In genomic region chrX:57930051-57930450, GRCh38 we compare ENCODE assay signal across 15 cellular contexts. TPM values are rescaled to one million over a fixed set of nuclear protein-coding genes. Genes with fewer than 3 reads are reported as not detected.
DNase-seq lines count a peak whose midpoint lies in the region; ATAC-seq, FAIRE-seq and TF ChIP-seq lines count a peak whose summit lies in the region.
"Had no signal": no experiment of that assay in that cellular context is flagged by ENCODE, and none has a peak within 500 bp of the region (broad histone marks: within the 10 kb centered on the region; RNA-seq: fewer than 3 reads in every experiment).

No MANE protein-coding gene starts in this region.

- no peak overlapping the region for H3K9ac ChIP-seq in endothelial cell of umbilical vein (replicated peaks; ENCODE audit: extremely low read depth, insufficient read depth, low read length)

- no peak for DNase-seq in activated T-cell treated with anti-CD3 and anti-CD28 coated beads, Interleukin-2, amount 50 U/mL, for 72 hours
- DNase-seq in activated T-cell treated with anti-CD3 and anti-CD28 coated beads, Interleukin-2, amount 50 U/mL, for 1 hour: no peak
- DNase-seq in RKO (ENCODE audit: low spot score) (peak; percentile 8), endothelial cell of umbilical vein (ENCODE audit: low read depth, low spot score) (no peak), kidney tubule cell (ENCODE audit: low spot score) (peak; percentile 13), SJCRH30 (no peak), endothelial cell (ENCODE audit: low spot score) (no peak), adrenal gland (no peak)
- DNase-seq: NCI-H2081, NCI-H2171, NCI-H774 had no signal

- peak; percentile 58 for FAIRE-seq in endothelial cell of umbilical vein (lab: Jason Lieb, UNC)
- FAIRE-seq: GM12891 had no signal

- WGBS in adrenal gland, 4 donors: 28 to 41% (median 34%) methylated on average over 3 of the region's 3 CpGs

- no peaks in the 10 kb centered on the region for H3K79me2 ChIP-seq in endothelial cell of umbilical vein (ENCODE audit: control insufficient read depth, insufficient read depth, low read length)

- no peaks in the 10 kb centered on the region for H3K36me3 Mint-ChIP-seq in activated T-cell treated with anti-CD3 and anti-CD28 coated beads, Interleukin-2, amount 50 U/mL, for 72 hours (ENCODE audit: insufficient read depth in 2 of 2)
- no peaks in the 10 kb centered on the region for H3K36me3 Mint-ChIP-seq in endothelial cell (ENCODE audit: low read depth, unreplicated experiment)
- H3K36me3 Mint-ChIP-seq: CD14-positive monocyte had no signal

- ATAC-seq in activated T-cell treated with anti-CD3 and anti-CD28 coated beads, Interleukin-2, amount 50 U/mL, for 72 hours (replicated peaks in 1 of 2): peak; percentile 63 to 81

- no peak overlapping the region for H3K27ac Mint-ChIP-seq in activated T-cell treated with anti-CD3 and anti-CD28 coated beads, Interleukin-2, amount 50 U/mL, for 72 hours
- no peak overlapping the region for H3K27ac Mint-ChIP-seq in endothelial cell (ENCODE audit: unreplicated experiment)
- H3K27ac Mint-ChIP-seq: CD14-positive monocyte, HFFc6 had no signal

- H3K27ac ChIP-seq in endothelial cell of umbilical vein (ENCODE audit: insufficient read depth, low read depth, low read length): no peak overlapping the region
- H3K27ac ChIP-seq in SJCRH30: no peak overlapping the region
- no peak overlapping the region for H3K27ac ChIP-seq in adrenal gland
- H3K27ac ChIP-seq: SK-N-MC had no signal

- H2AFZ ChIP-seq in endothelial cell of umbilical vein (ENCODE audit: low read depth, low read length): no peak overlapping the region

- no peak overlapping the region for H3K4me2 ChIP-seq in endothelial cell of umbilical vein (ENCODE audit: insufficient read depth, low read length)

- no TSS peak for BruUV-seq in endothelial cell of umbilical vein (replicated peaks; lab: Mats Ljungman, UMichigan)

- H4K20me1 ChIP-seq in endothelial cell of umbilical vein (replicated peaks; ENCODE audit: control insufficient read depth, extremely low read depth, insufficient read depth, low read length): no peaks in the 10 kb centered on the region

- intact Hi-C loops in endothelial cell of umbilical vein (cut with micrococcal nuclease): no loop called here
- intact Hi-C loops in adrenal gland (cut with DNase I): loop anchor here in 1 of 2 donors (10.0 kb wide), 1 partner anchor 355 kb away; no protein-coding TSS in a partner anchor

- no peaks in the 10 kb centered on the region for H3K27me3 ChIP-seq in endothelial cell of umbilical vein (ENCODE audit: control insufficient read depth in 2 of 2, insufficient read depth in 2 of 2, low read length in 2 of 2)
- H3K27me3 ChIP-seq in SJCRH30: no peaks in the 10 kb centered on the region
- H3K27me3 ChIP-seq in adrenal gland: no peaks in the 10 kb centered on the region

- no peaks in the 10 kb centered on the region for H3K9me3 ChIP-seq in endothelial cell of umbilical vein (replicated peaks; ENCODE audit: control insufficient read depth, insufficient read depth, low read length)
- no peaks in the 10 kb centered on the region for H3K9me3 ChIP-seq in SJCRH30 (replicated peaks)
- H3K9me3 ChIP-seq in adrenal gland (replicated peaks in 1 of 3): no peaks in the 10 kb centered on the region

- dilution Hi-C loops in endothelial cell of umbilical vein (cut with MboI; ENCODE audit: extremely low pct_ligation_motif_present, low sequenced_read_pairs): no loop called here

- H3K9me1 ChIP-seq in endothelial cell of umbilical vein (replicated peaks; ENCODE audit: control insufficient read depth, extremely low read depth, insufficient read depth, low read length): no peaks in the 10 kb centered on the region

- H3K27me3 Mint-ChIP-seq in activated T-cell treated with anti-CD3 and anti-CD28 coated beads, Interleukin-2, amount 50 U/mL, for 72 hours (ENCODE audit: low read depth): peaks cover 16% of the 10 kb centered on the region
- no peaks in the 10 kb centered on the region for H3K27me3 Mint-ChIP-seq in endothelial cell (ENCODE audit: unreplicated experiment)

- no peaks in the 10 kb centered on the region for H3K4me1 Mint-ChIP-seq in activated T-cell treated with anti-CD3 and anti-CD28 coated beads, Interleukin-2, amount 50 U/mL, for 72 hours (ENCODE audit: low read depth)
- no peaks in the 10 kb centered on the region for H3K4me1 Mint-ChIP-seq in endothelial cell (ENCODE audit: unreplicated experiment)
- H3K4me1 Mint-ChIP-seq: CD14-positive monocyte had no signal

- H3K4me3 ChIP-seq in endothelial cell of umbilical vein (replicated peaks in 1 of 3; ENCODE audit: insufficient read depth in 1 of 3, low read depth in 1 of 3, low read length in 3 of 3) (no peak overlapping the region), SJCRH30 (no peak overlapping the region), adrenal gland (no peak overlapping the region)
- H3K4me3 ChIP-seq: SK-N-MC had no signal

- no peaks in the 10 kb centered on the region for H3K36me3 ChIP-seq in endothelial cell of umbilical vein (ENCODE audit: control insufficient read depth in 2 of 2, extremely low read depth in 1 of 2, insufficient read depth in 2 of 2, low read length in 2 of 2)
- H3K36me3 ChIP-seq in SJCRH30: no peaks in the 10 kb centered on the region
- no peaks in the 10 kb centered on the region for H3K36me3 ChIP-seq in adrenal gland (replicated peaks in 1 of 2)

- CTCF ChIA-PET in endothelial cell of umbilical vein (lab: Charles Lee): interaction anchor here (0.6 to 1.6 kb wide), 4 partner anchors 97 to 346 kb away, joined by 3 to 12 read pairs (median 3); no protein-coding TSS in a partner anchor

- no peak overlapping the region for H3K4me3 Mint-ChIP-seq in activated T-cell treated with anti-CD3 and anti-CD28 coated beads, Interleukin-2, amount 50 U/mL, for 72 hours
- no peak overlapping the region for H3K4me3 Mint-ChIP-seq in endothelial cell (ENCODE audit: unreplicated experiment)
- H3K4me3 Mint-ChIP-seq: CD14-positive monocyte, HFFc6 had no signal

- no peaks in the 10 kb centered on the region for H3K9me3 Mint-ChIP-seq in activated T-cell treated with anti-CD3 and anti-CD28 coated beads, Interleukin-2, amount 50 U/mL, for 72 hours
- no peaks in the 10 kb centered on the region for H3K9me3 Mint-ChIP-seq in endothelial cell (ENCODE audit: unreplicated experiment)
- H3K9me3 Mint-ChIP-seq: HFFc6 had no signal

- POLR2A ChIA-PET in endothelial cell of umbilical vein (lab: Charles Lee): no interaction called here

- no peak for TF ChIP-seq CTCF in endothelial cell of umbilical vein (IDR thresholded peaks at IDR 0.05; ENCODE audit: extremely low read depth in 1 of 2, insufficient read depth in 1 of 2, low read depth in 1 of 2, low read length in 2 of 2)
- no peak for TF ChIP-seq CTCF in endothelial cell (IDR thresholded peaks at IDR 0.05; ENCODE audit: unreplicated experiment)
- no peak for TF ChIP-seq CTCF in adrenal gland (IDR thresholded peaks at IDR 0.05)

- TF ChIP-seq POLR2A in endothelial cell of umbilical vein (IDR thresholded peaks at IDR 0.05; ENCODE audit: low read depth, low read length) (no peak), adrenal gland (IDR thresholded peaks at IDR 0.05) (no peak)

- H3K4me1 ChIP-seq in endothelial cell of umbilical vein (ENCODE audit: control insufficient read depth, extremely low read depth, insufficient read depth, low read length) (no peaks in the 10 kb centered on the region), SJCRH30 (no peaks in the 10 kb centered on the region), adrenal gland (replicated peaks in 1 of 2) (no peaks in the 10 kb centered on the region)

TF ChIP-seq in endothelial cell of umbilical vein, 7 proteins besides CTCF, POLR2A, EP300 and RAD21:
- TF ChIP-seq EZH2 (IDR thresholded peaks at IDR 0.05; ENCODE audit: borderline replicate concordance, low read depth, low read length, severe bottlenecking): no peak
- TF ChIP-seq GATA2 (IDR thresholded peaks at IDR 0.05; ENCODE audit: insufficient read depth, insufficient read length, low read depth, low read length): no peak
- no peak for TF ChIP-seq FOS (IDR thresholded peaks at IDR 0.05; ENCODE audit: borderline replicate concordance, insufficient read depth, low read length)
- TF ChIP-seq POLR2AphosphoS5 (IDR thresholded peaks at IDR 0.05; ENCODE audit: insufficient read depth, low read depth, low read length): no peak
- no peak for TF ChIP-seq MYC (IDR thresholded peaks at IDR 0.05; ENCODE audit: low read depth, low read length)
- TF ChIP-seq JUN (IDR thresholded peaks at IDR 0.05; ENCODE audit: borderline replicate concordance, insufficient read depth, insufficient read length, low read depth): no peak
- no peak for TF ChIP-seq MAX (IDR thresholded peaks at IDR 0.05; ENCODE audit: insufficient read depth, insufficient read length)

RNA-seq across cellular contexts. Expression of gene ZXDA, which starts 19.8 kb away (rescaled TPM):
- total RNA-seq in activated T-cell treated with anti-CD3 and anti-CD28 coated beads, Interleukin-2, amount 50 U/mL, for 72 hours: 1 to 10 TPM; 4.9 to 5.4 TPM
- total RNA-seq in endothelial cell of umbilical vein (5.0 and 5.4 TPM in 2 replicates), endothelial cell (ENCODE audit: unreplicated experiment) (3.1 TPM), adrenal gland (1 to 10 TPM; 3.4 to 9.4 (median 6.2) TPM)
- polyA plus RNA-seq in endothelial cell of umbilical vein (2.4 and 2.6 TPM in 2 replicates), adrenal gland (1 to 10 TPM in 1 of 3 donors, under 1 TPM in 2; 0.47 to 2.1 (median 0.72) TPM)
- 2.1 and 2.6 TPM in 2 replicates for polyA plus RNA-seq in endothelial cell of umbilical vein (2011; cell fraction: cytosol; rRNA removed)
- 3.3 and 3.6 TPM in 2 replicates for polyA plus RNA-seq in endothelial cell of umbilical vein (2011; cell fraction: nucleus; rRNA removed)
- polyA plus RNA-seq in endothelial cell of umbilical vein (2012): 2.5 and 2.8 TPM in 2 replicates
- 10.1 and 11.7 TPM in 2 replicates for polyA minus RNA-seq in endothelial cell of umbilical vein
- polyA minus RNA-seq in endothelial cell of umbilical vein (2011; cell fraction: cytosol; rRNA and poly(A)+ RNA removed): 9.4 TPM
- 11.6 and 13.6 TPM in 2 replicates for polyA minus RNA-seq in endothelial cell of umbilical vein (2011; cell fraction: nucleus; rRNA and poly(A)+ RNA removed)
- total RNA-seq in SJCRH30 (2014; rRNA removed; shearing (Covaris generic)): 1.0 and 1.3 TPM in 2 replicates

Comparison
In these comparisons a context has a peak if more than half of its experiments do, and no peak if none do; other contexts are left out.
1. DNase-seq: peak in RKO (single experiment) and kidney tubule cell (single experiment); none in activated T-cell treated with anti-CD3 and anti-CD28 coated beads, Interleukin-2, amount 50 U/mL, for 72 hours (0 of 2), activated T-cell treated with anti-CD3 and anti-CD28 coated beads, Interleukin-2, amount 50 U/mL, for 1 hour (single experiment), endothelial cell of umbilical vein (single experiment), SJCRH30 (0 of 2), endothelial cell (single experiment) and adrenal gland (0 of 7).